ENCODE assay signal across 7 cellular contexts in genomic region chr16:73599870-73600269, GRCh38.
"Had no signal": no experiment of that assay in that cellular context is flagged by ENCODE, and none has a peak within 500 bp of the region (broad histone marks: within the 10 kb centered on the region; RNA-seq: fewer than 3 reads in every experiment).

No MANE protein-coding gene starts in this region.

- DNase-seq: IMR-90, KBM-7, KG1 had no signal

- H3K27ac ChIP-seq: HL-60, KMS-11 had no signal

- ATAC-seq: HepG2 had no signal

- H3K4me2 ChIP-seq: KMS-11 had no signal

- FAIRE-seq: HepG2, HTR-8/SVneo had no signal

- H3K9ac ChIP-seq: KMS-11 had no signal
